ENCODE assay signal across 1 cellular context in the genomic region with DNA sequence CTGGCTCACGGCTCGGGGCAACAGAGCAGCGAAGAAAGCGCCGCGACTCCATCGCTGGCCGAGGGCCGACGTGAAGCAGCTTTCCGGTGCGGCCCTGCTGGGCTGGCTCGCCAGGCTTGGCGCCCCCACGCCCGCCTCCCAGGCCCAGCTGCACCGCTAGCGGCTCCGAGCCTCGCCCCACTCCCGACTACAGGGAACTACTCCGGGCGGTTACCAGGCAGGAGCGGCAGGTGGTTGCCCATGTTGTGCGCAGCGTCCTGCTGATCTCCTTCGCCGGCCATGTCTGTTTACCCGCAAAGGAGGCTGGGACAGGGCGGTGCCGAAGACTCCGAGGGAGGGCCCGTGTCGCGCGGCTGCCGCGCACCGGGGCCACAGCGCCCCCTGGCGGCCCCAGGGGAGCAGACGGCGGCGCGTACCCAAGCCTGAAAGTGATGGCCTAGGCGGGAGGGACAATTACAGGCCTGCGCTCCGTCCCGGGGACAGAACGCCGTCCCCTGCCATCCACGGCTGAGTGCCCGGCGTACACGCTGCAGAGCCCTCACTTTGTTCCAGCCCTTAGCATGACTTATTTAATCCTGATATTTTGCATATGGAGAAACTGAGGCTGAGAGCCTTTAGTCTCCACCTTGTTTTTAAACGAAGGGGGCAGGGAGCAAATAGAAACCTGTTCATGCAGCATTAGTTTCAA.
TF ChIP-seq lines count a peak whose summit lies in the region.

CRBN (minus strand) TSS at position 285 of the 688 bp plus-strand sequence; CDS start at position 281, 4 bp downstream.

TF ChIP-seq in SK-N-SH treated with all-trans-retinoic acid at 6 μM for 48 hours, 23 proteins besides CTCF, POLR2A, EP300 and RAD21 (continued from another document):
- TF ChIP-seq CSRNP3 (CRISPR knock-in tag; IDR thresholded peaks at IDR 0.05): no peak
